ENCODE assay signal across 28 cellular contexts in genomic region chr1:216032977-216033376, GRCh38.
"Had no signal": no experiment of that assay in that cellular context is flagged by ENCODE, and none has a peak within 500 bp of the region (broad histone marks: within the 10 kb centered on the region; RNA-seq: fewer than 3 reads in every experiment).

No MANE protein-coding gene starts in this region.

- ATAC-seq: activated naive CD4-positive, alpha-beta T cell treated with anti-CD3 and anti-CD28 coated beads, Interleukin-2, amount 50 U/mL, for 72 hours; activated naive CD8-positive, alpha-beta T cell treated with anti-CD3 and anti-CD28 coated beads, Interleukin-2, amount 50 U/mL, for 24 hours; activated T-cell treated with anti-CD3 and anti-CD28 coated beads, Interleukin-2, amount 50 U/mL, for 4 hours; T-cell had no signal

- H3K36me3 ChIP-seq: MG63, Peyer's patch had no signal

- DNase-seq: activated CD4-positive, alpha-beta memory T cell treated with anti-CD3 and anti-CD28 coated beads for 36 hours; activated CD4-positive, alpha-beta T cell treated with anti-CD3 and anti-CD28 coated beads, Interleukin-2, amount 10 ng/mL, durations not matched to agents 7 days and 5 days; activated CD4-positive, CD25-positive, alpha-beta regulatory T cell; activated CD8-positive, alpha-beta memory T cell treated with anti-CD3 and anti-CD28 coated beads for 24 hours; activated effector memory CD4-positive, alpha-beta T cell treated with anti-CD3 and anti-CD28 coated beads, Interleukin-2, amount 50 U/mL, for 16 hours; activated naive CD4-positive, alpha-beta T cell treated with Interleukin-2 at 50 U/mL for 16 hours; activated naive CD8-positive, alpha-beta T cell treated with anti-CD3 and anti-CD28 coated beads, Interleukin-2, amount 50 U/mL, for 24 hours; activated T-cell treated with anti-CD3 and anti-CD28 coated beads, Interleukin-2, amount 50 U/mL, for 4 hours; amygdala; cerebellar nuclear complex; MG63; MV-4-11; NCI-H1105; NCI-H1436; NCI-H1694 treated with DMSO at 0.1 percent for 48 hours; NCI-H2029 treated with DMSO at 0.1 percent for 48 hours; NCI-H345; NCI-H510A; NCI-H69; NK-92 treated with Interleukin-12 subunit alpha and Interleukin-12 subunit beta, amount 100 ng/mL, for 24 hours; Peyer's patch; SIG-M5; T-cell; T-helper 2 cell; T1000 had no signal

- H3K4me1 ChIP-seq: Peyer's patch had no signal

- H3K27me3 ChIP-seq: MG63, Peyer's patch had no signal

- H3K4me3 ChIP-seq: MG63, Peyer's patch, SK-N-MC had no signal

- H3K9me3 ChIP-seq: MG63, Peyer's patch had no signal

- H3K27ac ChIP-seq: Peyer's patch, SK-N-MC, VCaP had no signal
